ENCODE assay signal across 11 cellular contexts in the genomic region with DNA sequence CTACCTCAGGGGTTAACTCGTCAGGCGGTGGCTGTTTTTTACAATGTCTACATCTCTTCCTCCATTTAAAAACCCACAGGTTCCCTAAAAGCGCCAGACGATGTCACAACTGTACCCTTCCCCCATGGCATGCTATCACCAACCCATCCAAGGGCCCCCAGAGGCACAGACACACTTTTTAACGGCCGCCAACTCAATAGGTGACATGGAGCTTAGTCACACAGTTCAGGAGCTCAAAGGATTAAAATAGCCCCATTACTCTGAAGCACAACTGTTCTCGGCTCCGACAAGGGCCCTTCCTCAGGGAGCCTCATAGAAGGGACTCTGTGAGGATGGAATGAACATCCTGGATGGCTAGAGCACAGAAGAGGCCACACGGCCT. TPM values are rescaled to one million over a fixed set of nuclear protein-coding genes. Genes with fewer than 3 reads are reported as not detected.
A peak's percentile ranks its signal among the peaks of the same experiment; 100 is the strongest.
DNase-seq lines count a peak whose midpoint lies in the region; ATAC-seq and TF ChIP-seq lines count a peak whose summit lies in the region.
"Had no signal": no experiment of that assay in that cellular context is flagged by ENCODE, and none has a peak within 500 bp of the region (broad histone marks: within the 10 kb centered on the region; RNA-seq: fewer than 3 reads in every experiment).

No MANE protein-coding gene starts in this region.

- ATAC-seq in activated B cell treated with CpG ODN at 0.5 μM for 24 hours (ENCODE audit: low read depth) (peak; percentile 79), GM18870 (IDR thresholded peaks at IDR 0.05; ENCODE audit: unreplicated experiment) (no peak)
- ATAC-seq in stimulated activated memory B cell treated with anti-CD40 and anti-IgM and Interleukin-4, amounts not matched to agents 10 μg/mL and 1 μg/mL and 100 μg/mL, for 72 hours, result peak; percentile 78

- POLR2A ChIA-PET in activated B cell treated with CpG ODN at 0.5 μM for 24 hours (lab: Charles Lee), result interaction anchor here (0.7 to 1.5 kb wide), 5 partner anchors 11 to 128 kb away, joined by 3 to 5 read pairs (median 4); no protein-coding TSS in a partner anchor

- peak overlapping the region; percentile 86 for H3K27ac Mint-ChIP-seq in activated naive CD4-positive, alpha-beta T cell treated with anti-CD3 and anti-CD28 coated beads, Interleukin-2, amount 50 U/mL, for 24 hours
- peak overlapping the region; percentile 84 for H3K27ac Mint-ChIP-seq in activated B cell treated with CpG ODN at 0.5 μM for 24 hours
- peak overlapping the region; percentile 96 for H3K27ac Mint-ChIP-seq in stimulated activated memory B cell treated with anti-CD40 and anti-IgM and Interleukin-4, amounts not matched to agents 10 μg/mL and 1 μg/mL and 100 μg/mL, for 72 hours

- no peak for DNase-seq in activated naive CD4-positive, alpha-beta T cell treated with Interleukin-2 at 50 U/mL for 16 hours
- DNase-seq in activated B cell treated with CpG ODN at 0.5 μM for 24 hours (no peak), NCI-H2107 (lab: John Stamatoyannopoulos, UW) (no peak), DMS114 treated with DMSO at 0.1 percent for 48 hours (lab: John Stamatoyannopoulos, UW; ENCODE audit: unreplicated experiment) (no peak)
- DNase-seq: activated effector memory CD4-positive, alpha-beta T cell treated with Interleukin-2 at 50 U/mL for 16 hours; NK-92 treated with Interleukin-12 subunit alpha and Interleukin-12 subunit beta, amount 100 ng/mL, for 24 hours had no signal

- CTCF ChIA-PET in activated B cell treated with CpG ODN at 0.5 μM for 24 hours (lab: Charles Lee), result no interaction called here

- intact Hi-C loops in activated B cell treated with CpG ODN at 0.5 μM for 24 hours (cut with micrococcal nuclease), result loop anchor here (1.0 to 2.0 kb wide), 5 partner anchors 11 to 136 kb away; no protein-coding TSS in a partner anchor

- no peaks in the 10 kb centered on the region for H3K9me3 ChIP-seq in KOPT-K1 (ENCODE audit: insufficient read depth, low read length, poor library complexity, severe bottlenecking)
- H3K9me3 ChIP-seq: thoracic aorta had no signal

- H3K36me3 Mint-ChIP-seq in activated naive CD4-positive, alpha-beta T cell treated with anti-CD3 and anti-CD28 coated beads, Interleukin-2, amount 50 U/mL, for 24 hours, result peaks cover 2% of the 10 kb centered on the region
- peaks cover 2% of the 10 kb centered on the region for H3K36me3 Mint-ChIP-seq in activated B cell treated with CpG ODN at 0.5 μM for 24 hours (ENCODE audit: low read depth)
- H3K36me3 Mint-ChIP-seq in stimulated activated memory B cell treated with anti-CD40 and anti-IgM and Interleukin-4, amounts not matched to agents 10 μg/mL and 1 μg/mL and 100 μg/mL, for 72 hours, result peaks cover 12% of the 10 kb centered on the region

- no peaks in the 10 kb centered on the region for H3K9me3 Mint-ChIP-seq in activated naive CD4-positive, alpha-beta T cell treated with anti-CD3 and anti-CD28 coated beads, Interleukin-2, amount 50 U/mL, for 24 hours
- no peaks in the 10 kb centered on the region for H3K9me3 Mint-ChIP-seq in activated B cell treated with CpG ODN at 0.5 μM for 24 hours
- no peaks in the 10 kb centered on the region for H3K9me3 Mint-ChIP-seq in stimulated activated memory B cell treated with anti-CD40 and anti-IgM and Interleukin-4, amounts not matched to agents 10 μg/mL and 1 μg/mL and 100 μg/mL, for 72 hours

- 0 out of 2 replicates have a peak, but pooled peaks cover 5% of the 10 kb centered on the region for H3K36me3 ChIP-seq in KOPT-K1 (ENCODE audit: insufficient read depth, low read length)
- H3K36me3 ChIP-seq: thoracic aorta had no signal

- H3K4me3 Mint-ChIP-seq in activated naive CD4-positive, alpha-beta T cell treated with anti-CD3 and anti-CD28 coated beads, Interleukin-2, amount 50 U/mL, for 24 hours, result no peak overlapping the region
- peak overlapping the region; percentile 69 for H3K4me3 Mint-ChIP-seq in activated B cell treated with CpG ODN at 0.5 μM for 24 hours
- peak overlapping the region; percentile 68 for H3K4me3 Mint-ChIP-seq in stimulated activated memory B cell treated with anti-CD40 and anti-IgM and Interleukin-4, amounts not matched to agents 10 μg/mL and 1 μg/mL and 100 μg/mL, for 72 hours

- H3K4me1 Mint-ChIP-seq in activated naive CD4-positive, alpha-beta T cell treated with anti-CD3 and anti-CD28 coated beads, Interleukin-2, amount 50 U/mL, for 24 hours, result peaks cover 57% of the 10 kb centered on the region
- H3K4me1 Mint-ChIP-seq in activated B cell treated with CpG ODN at 0.5 μM for 24 hours, result peaks cover 86% of the 10 kb centered on the region
- peaks cover 86% of the 10 kb centered on the region for H3K4me1 Mint-ChIP-seq in stimulated activated memory B cell treated with anti-CD40 and anti-IgM and Interleukin-4, amounts not matched to agents 10 μg/mL and 1 μg/mL and 100 μg/mL, for 72 hours

- no peak for TF ChIP-seq CTCF in activated B cell treated with CpG ODN at 0.5 μM for 24 hours (IDR thresholded peaks at IDR 0.05)

- H3K27me3 Mint-ChIP-seq in activated naive CD4-positive, alpha-beta T cell treated with anti-CD3 and anti-CD28 coated beads, Interleukin-2, amount 50 U/mL, for 24 hours, result no peaks in the 10 kb centered on the region
- H3K27me3 Mint-ChIP-seq in activated B cell treated with CpG ODN at 0.5 μM for 24 hours, result no peaks in the 10 kb centered on the region
- no peaks in the 10 kb centered on the region for H3K27me3 Mint-ChIP-seq in stimulated activated memory B cell treated with anti-CD40 and anti-IgM and Interleukin-4, amounts not matched to agents 10 μg/mL and 1 μg/mL and 100 μg/mL, for 72 hours

- peak overlapping the region; percentile 74 for H3K27ac ChIP-seq in KOPT-K1 (ENCODE audit: low read depth, low read length, poor library complexity, severe bottlenecking)
- H3K27ac ChIP-seq: thoracic aorta had no signal

RNA-seq across cellular contexts. Expression of a gene that starts 12.4 kb away (rescaled TPM):
- 86.3 and 101 TPM in 2 replicates for total RNA-seq in activated B cell treated with CpG ODN at 0.5 μM for 24 hours
